13 cellular contexts compared by ENCODE assay signal in the genomic region with DNA sequence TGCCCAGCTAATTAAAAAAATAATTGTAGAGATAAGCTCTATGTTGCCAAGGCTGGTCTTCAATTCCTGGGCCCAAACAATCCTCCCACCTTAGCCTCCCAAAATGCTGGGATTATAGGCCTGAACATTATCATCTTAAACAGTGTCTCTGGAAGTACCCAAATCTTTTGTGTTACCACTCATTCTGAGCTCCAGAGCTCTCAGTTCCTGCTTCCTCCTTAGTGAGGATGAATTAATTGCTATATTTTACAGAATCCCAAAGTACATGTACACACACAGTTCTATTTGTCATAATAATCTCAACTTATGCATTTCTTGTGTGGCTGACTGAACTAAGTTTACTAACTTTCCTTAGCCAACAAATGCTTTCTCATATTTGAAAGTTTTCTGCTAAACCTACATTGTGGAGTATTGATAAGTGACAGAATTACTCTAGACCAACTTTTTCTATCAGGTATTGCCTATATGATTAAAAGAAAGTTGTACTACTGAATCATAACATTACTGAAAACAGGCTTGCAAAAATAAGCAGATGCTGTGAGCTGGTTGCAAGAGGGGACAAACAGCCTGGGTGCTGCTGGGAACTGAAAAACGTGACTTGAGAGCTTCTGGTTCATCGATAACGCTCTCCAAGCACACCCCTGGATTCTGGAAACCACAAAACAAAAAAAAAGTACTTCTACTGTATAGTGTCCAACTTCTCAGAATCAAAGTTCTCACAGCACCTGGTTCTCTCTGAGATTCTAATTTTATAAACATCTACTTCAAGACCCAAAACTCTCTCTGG. TPM values are rescaled to one million over a fixed set of nuclear protein-coding genes. Genes with fewer than 3 reads are reported as not detected.
DNase-seq lines count a peak whose midpoint lies in the region; ATAC-seq and TF ChIP-seq lines count a peak whose summit lies in the region.
"Had no signal": no experiment of that assay in that cellular context is flagged by ENCODE, and none has a peak within 500 bp of the region (broad histone marks: within the 10 kb centered on the region; RNA-seq: fewer than 3 reads in every experiment).

No MANE protein-coding gene starts in this region.

- peak; percentile 57 for DNase-seq in DND-41
- DNase-seq in SKM-1 (lab: John Stamatoyannopoulos, UW; ENCODE audit: unreplicated experiment) = no peak
- DNase-seq in effector CD8-positive, alpha-beta T cell (lab: John Stamatoyannopoulos, UW) = no peak
- no peak for DNase-seq in H9
- DNase-seq in DMS 273 treated with DMSO at 0.1 percent for 48 hours (lab: John Stamatoyannopoulos, UW) = no peak
- DNase-seq: left cardiac atrium, NCI-H446 treated with DMSO at 0.1 percent for 48 hours, SW 1271, upper lobe of left lung had no signal

- no peaks in the 10 kb centered on the region for H3K9me3 Mint-ChIP-seq in H9

- H2AK5ac ChIP-seq in H9 (ENCODE audit: insufficient read length, low read length) = no peak overlapping the region

- H3K18ac ChIP-seq in H9 (ENCODE audit: insufficient read length, low read depth, low read length) = no peak overlapping the region

- H3K4ac ChIP-seq in H9 (ENCODE audit: low read depth, low read length) = no peak overlapping the region

- no peak overlapping the region for H3K23ac ChIP-seq in H9 (ENCODE audit: insufficient read length, low read depth, low read length)

- H3K27ac Mint-ChIP-seq in H9 = no peak overlapping the region

- H3K4me3 ChIP-seq in DND-41 (ENCODE audit: low read depth in 1 of 2, low read length in 2 of 2) = 0 out of 4 replicates have a peak overlapping the region, but pooled peaks of 1 of the 2 experiments have one; percentile 5
- H3K4me3 ChIP-seq: upper lobe of left lung had no signal

- H3K4me1 Mint-ChIP-seq in H9 = peaks cover 15% of the 10 kb centered on the region in 2 experiments

- H3K9me3 ChIP-seq in DND-41 (ENCODE audit: insufficient read depth, low read length, severe bottlenecking) (no peaks in the 10 kb centered on the region), H9 (ENCODE audit: control insufficient read depth, low read depth, low read length) (no peaks in the 10 kb centered on the region)
- H3K9me3 ChIP-seq: upper lobe of left lung had no signal

- no peak overlapping the region for H3K56ac ChIP-seq in H9 (ENCODE audit: insufficient read length, low read depth, low read length)

- H3K9ac ChIP-seq in DND-41 (ENCODE audit: low read depth, low read length) = peak overlapping the region; percentile 31
- H3K9ac ChIP-seq in H9 (ENCODE audit: extremely low read depth, insufficient read length, low read length) = no peak overlapping the region

- H3T11ph ChIP-seq in H9 (ENCODE audit: low read length) = no peak overlapping the region

- H2BK5ac ChIP-seq in H9 (ENCODE audit: insufficient read length, low read length) = no peak overlapping the region

- H2BK20ac ChIP-seq in H9 (ENCODE audit: low read depth, low read length, poor library complexity, severe bottlenecking) = no peak overlapping the region

- H4K5ac ChIP-seq in H9 (ENCODE audit: insufficient read length, low read depth, low read length) = no peak overlapping the region

- H3K79me1 ChIP-seq in H9 (ENCODE audit: insufficient read depth, low read depth, low read length, poor library complexity, severe bottlenecking) = no peaks in the 10 kb centered on the region

- H2AFZ ChIP-seq in DND-41 (ENCODE audit: low read depth, low read length) (no peak overlapping the region), H9 (ENCODE audit: low read length) (no peak overlapping the region)

- H3K4me2 ChIP-seq in DND-41 (ENCODE audit: insufficient read depth, low read length) = peak overlapping the region; percentile 50
- H3K4me2 ChIP-seq in H9 (ENCODE audit: insufficient read depth, insufficient read length, low read length) = no peak overlapping the region

- H4K91ac ChIP-seq in H9 (ENCODE audit: insufficient read length, low read depth, low read length) = no peak overlapping the region

- peak; percentile 76 for ATAC-seq in DND-41 (ENCODE audit: insufficient read depth, low read depth)
- peak; percentile 43 for ATAC-seq in GM18873 (IDR thresholded peaks at IDR 0.05; ENCODE audit: low FRiP score, unreplicated experiment)
- ATAC-seq in HG02588 (IDR thresholded peaks at IDR 0.05; ENCODE audit: unreplicated experiment) = peak; percentile 73
- peak; percentile 89 for ATAC-seq in HG03565 (IDR thresholded peaks at IDR 0.05; ENCODE audit: unreplicated experiment)
- ATAC-seq: left cardiac atrium had no signal

- no peak overlapping the region for H2BK12ac ChIP-seq in H9 (ENCODE audit: insufficient read length, low read depth, low read length)

- no CpG with 5 or more reads among the region's 3 CpGs for WGBS in H9 (ENCODE audit: extremely low coverage, insufficient read length, low lambda C conversion rate)

- H3K36me3 Mint-ChIP-seq in H9 (ENCODE audit: insufficient read depth in 1 of 3, low read depth in 3 of 3) = no peaks in the 10 kb centered on the region

- H3K36me3 ChIP-seq in DND-41 (ENCODE audit: insufficient read depth, low read length) = no peaks in the 10 kb centered on the region
- H3K36me3 ChIP-seq: upper lobe of left lung had no signal

- no peak overlapping the region for H3K14ac ChIP-seq in H9 (ENCODE audit: insufficient read depth, low read length)

- H3K27ac ChIP-seq in DND-41 (ENCODE audit: low read length) (peak overlapping the region; percentile 73), H9 (ENCODE audit: insufficient read length, low read depth, low read length) (no peak overlapping the region)

- peaks cover 8% of the 10 kb centered on the region; the same call in 1 of the 2 replicates for H4K20me1 ChIP-seq in DND-41 (ENCODE audit: insufficient read depth, low read length)
- H4K20me1 ChIP-seq in H9 (ENCODE audit: control insufficient read depth, insufficient read depth, insufficient read length) = no peaks in the 10 kb centered on the region

- no peak overlapping the region for H2BK120ac ChIP-seq in H9 (ENCODE audit: low read depth, low read length, poor library complexity, severe bottlenecking)

- H2BK15ac ChIP-seq in H9 (ENCODE audit: low read depth, low read length) = no peak overlapping the region

- TF ChIP-seq CTCF in DND-41 (IDR thresholded peaks at IDR 0.05; ENCODE audit: borderline replicate concordance, extremely low read depth, low read length, poor library complexity, severe bottlenecking) (no peak), H9 (conservative IDR thresholded peaks at IDR 0.05) (no peak)

- no peaks in the 10 kb centered on the region for H3K27me3 ChIP-seq in DND-41 (ENCODE audit: insufficient read depth, low read length, poor library complexity)
- no peaks in the 10 kb centered on the region for H3K27me3 ChIP-seq in H9 (ENCODE audit: insufficient read depth, low read length)
- H3K27me3 ChIP-seq: upper lobe of left lung had no signal

- H4K8ac ChIP-seq in H9 (replicated peaks; ENCODE audit: insufficient read length, low read depth, low read length) = no peak overlapping the region

- H3K4me1 ChIP-seq in DND-41 (ENCODE audit: insufficient read depth, low read length) (peaks cover 84% of the 10 kb centered on the region), H9 (ENCODE audit: insufficient read depth, low read length) (peaks cover 2% of the 10 kb centered on the region; the same call in 1 of the 2 replicates)

- H3K27me3 Mint-ChIP-seq in H9 (ENCODE audit: low read depth) = no peaks in the 10 kb centered on the region

- H3K4me3 Mint-ChIP-seq in H9 = no peak overlapping the region

- H3K79me2 ChIP-seq in DND-41 (ENCODE audit: insufficient read depth, low read length) = peaks cover 98% of the 10 kb centered on the region
- H3K79me2 ChIP-seq in H9 (ENCODE audit: insufficient read depth, low read length) = no peaks in the 10 kb centered on the region

- H3K23me2 ChIP-seq in H9 (ENCODE audit: insufficient read length, low read depth, low read length, poor library complexity, severe bottlenecking) = no peaks in the 10 kb centered on the region

RNA-seq across cellular contexts. Expression of a gene that starts 15.3 kb away (rescaled TPM):
- total RNA-seq in H9 (2021) = 4.5 and 5.1 TPM in 2 replicates
- total RNA-seq: osteocyte had no signal
